In genomic region chr15:76391309-76391708, GRCh38 we compare ENCODE assay signal across 26 cellular contexts. TPM values are rescaled to one million over a fixed set of nuclear protein-coding genes. Genes with fewer than 3 reads are reported as not detected.
"Had no signal": no experiment of that assay in that cellular context is flagged by ENCODE, and none has a peak within 500 bp of the region (broad histone marks: within the 10 kb centered on the region; RNA-seq: fewer than 3 reads in every experiment).

No MANE protein-coding gene starts in this region.

- H3K27ac ChIP-seq: left ventricle myocardium inferior, neural progenitor cell, neutrophil, ovary, prostate gland, skin epidermis, spleen, suprapubic skin, thoracic aorta, tibial artery, uterus had no signal

- H2AFZ ChIP-seq: neural progenitor cell had no signal

- H3K4me3 ChIP-seq: left ventricle myocardium inferior, lung, neural progenitor cell, ovary, prostate gland, skin epidermis, spleen, suprapubic skin, thoracic aorta, tibial artery, uterus had no signal

- DNase-seq: islet precursor cell; left ventricle myocardium inferior; mesendoderm; naive B cell; natural killer cell; nephron progenitor cell; ovary; posterior cingulate gyrus; retina; right cardiac atrium; spleen; stimulated activated CD4-positive, alpha-beta T cell treated with anti-CD3 and anti-CD28 coated beads, Interleukin-4, amount 100 ng/mL, for 24 hours; stimulated activated naive CD4-positive, alpha-beta T cell; tibial artery; uterus had no signal

- H3K4me1 ChIP-seq: left ventricle myocardium inferior, prostate gland, spleen, suprapubic skin, tibial artery, uterus had no signal

- H3K4me2 ChIP-seq: neural progenitor cell had no signal

- H3K9me3 ChIP-seq: left ventricle myocardium inferior, neutrophil, ovary, prostate gland, spleen, suprapubic skin, thoracic aorta, tibial artery, uterus had no signal

- ATAC-seq: natural killer cell; right cardiac atrium; sciatic nerve; stimulated activated effector memory CD8-positive, alpha-beta T cell treated with anti-CD3 and anti-CD28 coated beads, Interleukin-12 subunit alpha, Interleukin-12 subunit beta, amount 100 ng/mL, for 72 hours had no signal

- H3K36me3 ChIP-seq: neural progenitor cell, neutrophil, ovary, prostate gland, thoracic aorta, uterus had no signal

- H3K27me3 ChIP-seq: neural progenitor cell, neutrophil, ovary, spleen, suprapubic skin, tibial artery, uterus had no signal

- H3K9ac ChIP-seq: neural progenitor cell had no signal

RNA-seq across cellular contexts. Expression of gene ISL2, which starts 54.7 kb away (rescaled TPM):
- total RNA-seq: left ventricle myocardium inferior, lower leg skin, natural killer cell, ovary, right cardiac atrium, subcutaneous adipose tissue, thoracic aorta had no signal
- polyA plus RNA-seq: ovary had no signal
